Comparison of ENCODE assay signal across 9 cellular contexts in the genomic region with DNA sequence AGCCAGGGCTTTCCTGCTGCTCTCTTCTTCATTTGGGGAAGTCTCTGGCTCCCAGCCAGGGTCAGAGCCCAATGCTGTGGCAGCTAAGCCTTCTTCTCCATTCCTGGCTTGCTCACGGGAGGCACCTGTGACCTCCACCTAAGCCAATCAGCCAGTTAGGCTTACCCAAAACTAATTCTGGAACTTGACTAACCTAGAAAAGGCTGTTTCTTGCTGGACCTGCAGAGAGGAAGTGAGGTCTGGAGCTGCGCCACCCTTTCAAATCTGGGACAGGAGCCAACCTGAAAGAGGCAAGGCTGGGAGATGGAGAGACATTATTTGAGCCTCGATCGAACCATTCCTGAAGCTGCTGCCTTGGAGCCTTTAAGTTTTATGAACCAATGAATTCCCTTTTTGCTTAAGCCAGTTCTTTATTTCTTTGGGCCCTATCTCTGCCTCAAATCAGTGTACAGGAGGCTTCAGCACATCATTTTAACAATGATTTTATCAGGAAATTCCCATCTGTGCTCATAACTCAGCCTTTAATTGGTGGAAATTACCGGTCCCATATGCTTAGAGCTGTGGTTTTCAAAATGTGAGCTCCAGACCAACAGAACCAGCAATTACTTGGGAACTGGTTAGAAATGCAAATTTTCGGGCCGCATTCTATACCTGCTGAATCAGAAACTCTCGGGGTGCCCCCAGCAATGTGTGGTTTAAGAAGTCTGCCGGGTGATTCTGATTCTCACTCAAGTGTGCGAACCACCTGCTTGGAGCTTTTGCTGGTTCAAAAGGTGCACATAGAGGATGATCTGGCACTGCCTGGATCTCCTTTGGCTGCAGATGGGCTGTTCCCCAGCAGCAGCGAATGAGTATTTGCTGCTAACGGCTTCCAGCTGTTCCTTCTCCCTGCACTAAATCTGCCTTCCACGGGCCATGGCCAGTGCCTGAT. TPM values are rescaled to one million over a fixed set of nuclear protein-coding genes. Genes with fewer than 3 reads are reported as not detected.
DNase-seq lines count a peak whose midpoint lies in the region; ATAC-seq and TF ChIP-seq lines count a peak whose summit lies in the region.
"Had no signal": no experiment of that assay in that cellular context is flagged by ENCODE, and none has a peak within 500 bp of the region (broad histone marks: within the 10 kb centered on the region; RNA-seq: fewer than 3 reads in every experiment).

No MANE protein-coding gene starts in this region.

- H3K27me3 ChIP-seq in suprapubic skin, result peaks cover 12% of the 10 kb centered on the region
- no peaks in the 10 kb centered on the region for H3K27me3 ChIP-seq in CD4-positive, alpha-beta memory T cell (ENCODE audit: insufficient read depth, low read length)

- H3K4me3 Mint-ChIP-seq in glutamatergic neuron (ENCODE audit: unreplicated experiment), result no peak overlapping the region
- H3K4me3 Mint-ChIP-seq in CD4-positive, alpha-beta memory T cell, result no peak overlapping the region
- H3K4me3 Mint-ChIP-seq: central memory CD8-positive, alpha-beta T cell had no signal

- H3K9me3 ChIP-seq in suprapubic skin, result no peaks in the 10 kb centered on the region
- no peaks in the 10 kb centered on the region for H3K9me3 ChIP-seq in CD4-positive, alpha-beta memory T cell (ENCODE audit: control insufficient read depth in 1 of 2, low read length in 2 of 2)

- POLR2A ChIA-PET in CD4-positive, alpha-beta memory T cell (lab: Charles Lee; ENCODE audit: partially characterized antibody), result no interaction called here

- H3K27ac ChIP-seq in suprapubic skin, result no peak overlapping the region
- no peak overlapping the region for H3K27ac ChIP-seq in CD4-positive, alpha-beta memory T cell (ENCODE audit: low read depth, low read length)
- H3K27ac ChIP-seq: skin epidermis had no signal

- peak overlapping the region; percentile 97 for H3K27ac Mint-ChIP-seq in glutamatergic neuron (ENCODE audit: unreplicated experiment)
- peak overlapping the region in 1 of 7 donors; percentile 80 for H3K27ac Mint-ChIP-seq in CD4-positive, alpha-beta memory T cell

- H3K36me3 ChIP-seq in suprapubic skin, result no peaks in the 10 kb centered on the region
- H3K36me3 ChIP-seq in CD4-positive, alpha-beta memory T cell (ENCODE audit: insufficient read depth, low read length), result no peaks in the 10 kb centered on the region

- TF ChIP-seq POLR2A in suprapubic skin (IDR thresholded peaks at IDR 0.05), result no peak

- ATAC-seq in GM18909 (IDR thresholded peaks at IDR 0.05; ENCODE audit: poor library complexity, unreplicated experiment) (peak; percentile 70), HG02759 (IDR thresholded peaks at IDR 0.05; ENCODE audit: unreplicated experiment) (peak; percentile 48)

- peaks cover 7% of the 10 kb centered on the region for H3K27me3 Mint-ChIP-seq in glutamatergic neuron (ENCODE audit: unreplicated experiment)
- peaks cover 4 to 14% of the 10 kb centered on the region in 2 donors for H3K27me3 Mint-ChIP-seq in CD4-positive, alpha-beta memory T cell

- no peaks in the 10 kb centered on the region for H3K36me3 Mint-ChIP-seq in glutamatergic neuron (ENCODE audit: unreplicated experiment)
- no peaks in the 10 kb centered on the region for H3K36me3 Mint-ChIP-seq in CD4-positive, alpha-beta memory T cell

- DNase-seq in NCI-H2196 treated with DMSO at 0.1 percent for 48 hours (lab: John Stamatoyannopoulos, UW; ENCODE audit: unreplicated experiment), result peak; percentile 52
- no peak for DNase-seq in glutamatergic neuron
- DNase-seq in suprapubic skin (ENCODE audit: low spot score in 2 of 2), result no peak
- no peak for DNase-seq in CD4-positive, alpha-beta memory T cell
- no peak for DNase-seq in stimulated activated naive CD4-positive, alpha-beta T cell treated with Interleukin-2 at 50 U/mL for 16 hours (lab: John Stamatoyannopoulos, UW)

- peaks cover 38% of the 10 kb centered on the region for H3K4me1 Mint-ChIP-seq in glutamatergic neuron (ENCODE audit: low read depth, unreplicated experiment)
- peaks cover 3 to 9% (median 6%) of the 10 kb centered on the region in 4 donors for H3K4me1 Mint-ChIP-seq in CD4-positive, alpha-beta memory T cell

- TF ChIP-seq CTCF in glutamatergic neuron (IDR thresholded peaks at IDR 0.05; ENCODE audit: partially characterized antibody, unreplicated experiment) (no peak), suprapubic skin (IDR thresholded peaks at IDR 0.05) (no peak)

- no peak for TF ChIP-seq EP300 in suprapubic skin (IDR thresholded peaks at IDR 0.05)

- CTCF ChIA-PET in CD4-positive, alpha-beta memory T cell (lab: Charles Lee; ENCODE audit: partially characterized antibody), result interaction anchor here (0.8 to 1.6 kb wide), 4 partner anchors 11 to 479 kb away, joined by 3 to 4 read pairs (median 3); no protein-coding TSS in a partner anchor

- 50% methylated on average over 13 of the region's 13 CpGs for WGBS in suprapubic skin

- peaks cover 7% of the 10 kb centered on the region for H3K4me1 ChIP-seq in suprapubic skin
- no peaks in the 10 kb centered on the region for H3K4me1 ChIP-seq in CD4-positive, alpha-beta memory T cell (ENCODE audit: insufficient read depth, low read length)

- H3K4me3 ChIP-seq in suprapubic skin, result no peak overlapping the region
- H3K4me3 ChIP-seq in CD4-positive, alpha-beta memory T cell (ENCODE audit: low read length in 2 of 2), result no peak overlapping the region
- H3K4me3 ChIP-seq: skin epidermis had no signal

- intact Hi-C loops in CD4-positive, alpha-beta memory T cell (cut with micrococcal nuclease), result no loop called here

- peaks cover 7% of the 10 kb centered on the region for H3K9me3 Mint-ChIP-seq in glutamatergic neuron (ENCODE audit: unreplicated experiment)
- H3K9me3 Mint-ChIP-seq in CD4-positive, alpha-beta memory T cell, result no peaks in the 10 kb centered on the region
- H3K9me3 Mint-ChIP-seq: central memory CD8-positive, alpha-beta T cell had no signal

RNA-seq across cellular contexts. Expression of a gene that starts 35.9 kb away (rescaled TPM):
- total RNA-seq in glutamatergic neuron (ENCODE audit: unreplicated experiment) (14.8 TPM), suprapubic skin (10 to 100 TPM; 11.2 to 20.9 (median 20.1) TPM)
- 1 to 10 TPM in 1 of 2 experiments, under 1 TPM in 1; 0.41 to 1.4 TPM for total RNA-seq in CD4-positive, alpha-beta memory T cell
- polyA plus RNA-seq in CD4-positive, alpha-beta memory T cell, result under 1 TPM; 0.19 to 0.84 TPM
